Comparison of ENCODE assay signal across 8 cellular contexts in genomic region chr11:64916848-64917662, GRCh38. TPM values are rescaled to one million over a fixed set of nuclear protein-coding genes. Genes with fewer than 3 reads are reported as not detected.
DNase-seq lines count a peak whose midpoint lies in the region; ATAC-seq and TF ChIP-seq lines count a peak whose summit lies in the region.

Gene ATG2A, minus strand, starts transcription at chr11:64917209. Its CDS starts 74 bp downstream, at chr11:64917135.

- H3K27me3 ChIP-seq in CD8-positive, alpha-beta T cell (ENCODE audit: insufficient read depth, low read length): no peaks in the 10 kb centered on the region
- no peaks in the 10 kb centered on the region for H3K27me3 ChIP-seq in lower lobe of right lung (ENCODE audit: low read depth)

- no peaks in the 10 kb centered on the region for H3K9me3 ChIP-seq in CD8-positive, alpha-beta T cell (ENCODE audit: low read length)
- H3K9me3 ChIP-seq in lower lobe of right lung: no peaks in the 10 kb centered on the region

- DNase-seq in CD8-positive, alpha-beta T cell: peak; percentile 98 to 99 (median 99)
- DNase-seq in HS-27A (ENCODE audit: low read depth) (peak; percentile 99), NK-92 (lab: John Stamatoyannopoulos, UW; ENCODE audit: unreplicated experiment) (peak; percentile 94), lower lobe of right lung (peak; percentile 100)
- DNase-seq in activated CD8-positive, alpha-beta memory T cell treated with anti-CD3 and anti-CD28 coated beads for 1 hour (ENCODE audit: extremely low read depth in 1 of 2, low read depth in 1 of 2): peak; percentile 98
- DNase-seq in effector CD4-positive, alpha-beta T cell: peak; percentile 98
- peak; percentile 97 to 99 (median 97) for DNase-seq in stimulated activated CD4-positive, alpha-beta T cell treated with anti-CD3 and anti-CD28 coated beads, TNF-alpha, amount 100 ng/mL, for 24 hours (ENCODE audit: low read depth in 3 of 3)

- CTCF ChIA-PET in CD8-positive, alpha-beta T cell (lab: Charles Lee): interaction anchor here (0.8 to 1.0 kb wide), 2 partner anchors 67 to 1368 kb away, joined by 3 read pairs; no protein-coding TSS in a partner anchor

- H3K27ac Mint-ChIP-seq in CD8-positive, alpha-beta T cell: peak within 1 kb of the TSS; percentile 94

- peaks cover 22% of the 10 kb centered on the region for H3K4me1 Mint-ChIP-seq in CD8-positive, alpha-beta T cell (ENCODE audit: low read depth)

- peaks cover 28% of the 10 kb centered on the region for H3K36me3 Mint-ChIP-seq in CD8-positive, alpha-beta T cell

- peaks cover 26% of the 10 kb centered on the region for H3K4me1 ChIP-seq in CD8-positive, alpha-beta T cell (ENCODE audit: insufficient read depth, low read length)
- peaks cover 25% of the 10 kb centered on the region for H3K4me1 ChIP-seq in lower lobe of right lung

- H3K4me3 Mint-ChIP-seq in CD8-positive, alpha-beta T cell: peak within 1 kb of the TSS; percentile 94

- POLR2A ChIA-PET in CD8-positive, alpha-beta T cell (lab: Charles Lee): interaction anchor here (1.0 kb wide), 1 partner anchor 218 kb away, joined by 4 read pairs; the partner anchor contains the start of gene SYVN1

- no peaks in the 10 kb centered on the region for H3K27me3 Mint-ChIP-seq in CD8-positive, alpha-beta T cell (ENCODE audit: low read depth)

- H3K27ac ChIP-seq in CD8-positive, alpha-beta T cell (ENCODE audit: low read depth, low read length): peak within 1 kb of the TSS; percentile 77
- H3K27ac ChIP-seq in lower lobe of right lung: peak within 1 kb of the TSS; percentile 90

- no peaks in the 10 kb centered on the region for H3K9me3 Mint-ChIP-seq in CD8-positive, alpha-beta T cell

- H3K36me3 ChIP-seq in CD8-positive, alpha-beta T cell (ENCODE audit: insufficient read depth, low read length): peaks cover 16% of the 10 kb centered on the region
- H3K36me3 ChIP-seq in lower lobe of right lung: peaks cover 24% of the 10 kb centered on the region

- ATAC-seq in CD8-positive, alpha-beta T cell: peak; percentile 96
- ATAC-seq in GM19467 (IDR thresholded peaks at IDR 0.05; ENCODE audit: unreplicated experiment) (peak; percentile 92), lower lobe of right lung (peak; percentile 98)

- intact Hi-C loops in CD8-positive, alpha-beta T cell (cut with DNase I, micrococcal nuclease): loop anchor here (1.0 to 10.0 kb wide), 15 partner anchors 7 to 698 kb away; partner anchors contain the start of genes CDCA5 (in 2 of the 2), EHD1 (in 2 of the 2), PPP2R5B (in 2 of the 2) and SNX15 (in 2 of the 2)
- intact Hi-C loops in lower lobe of right lung (cut with DNase I): no loop called here

- H3K4me3 ChIP-seq in CD8-positive, alpha-beta T cell (ENCODE audit: low read depth, low read length): peak within 1 kb of the TSS; percentile 79
- H3K4me3 ChIP-seq in lower lobe of right lung: peak within 1 kb of the TSS; percentile 95

- TF ChIP-seq CTCF in CD8-positive, alpha-beta T cell (IDR thresholded peaks at IDR 0.05): no peak
- peak; percentile 7 for TF ChIP-seq CTCF in lower lobe of right lung (IDR thresholded peaks at IDR 0.05)

RNA-seq across cellular contexts. Expression of gene ATG2A, which starts in this region (rescaled TPM):
- 100 to 1,000 TPM; 285 to 311 TPM for total RNA-seq in CD8-positive, alpha-beta T cell
- 21.7 TPM for total RNA-seq in lower lobe of right lung

Comparison
In these comparisons a context has a peak if more than half of its experiments do, and no peak if none do; other contexts are left out.
1. Peak in every context shown above with its lines: DNase-seq, ATAC-seq, H3K4me3 ChIP-seq and H3K27ac ChIP-seq.
2. RNA of gene ATG2A (total RNA-seq): 285 to 311 TPM in CD8-positive, alpha-beta T cell; 21.7 TPM in lower lobe of right lung (single experiment); every median in the first group is over 10 times any median in the second.